14 cellular contexts compared by ENCODE assay signal in genomic region chr2:118842687-118843491, GRCh38. TPM values are rescaled to one million over a fixed set of nuclear protein-coding genes. Genes with fewer than 3 reads are reported as not detected.
DNase-seq lines count a peak whose midpoint lies in the region; ATAC-seq, FAIRE-seq and TF ChIP-seq lines count a peak whose summit lies in the region.
"Had no signal": no experiment of that assay in that cellular context is flagged by ENCODE, and none has a peak within 500 bp of the region (broad histone marks: within the 10 kb centered on the region; RNA-seq: fewer than 3 reads in every experiment).

No MANE protein-coding gene starts in this region.

- 4% methylated on average over 36 of the region's 59 CpGs for WGBS in mesenchymal stem cell

- H2AFZ ChIP-seq in mesenchymal stem cell (ENCODE audit: low read depth, low read length): no peak overlapping the region

- no peak overlapping the region for H2AK5ac ChIP-seq in mesenchymal stem cell (ENCODE audit: low read length, severe bottlenecking)

- H3K23ac ChIP-seq in mesenchymal stem cell (ENCODE audit: low read length in 2 of 2): no peak overlapping the region

- no peak overlapping the region for H3K27ac Mint-ChIP-seq in activated T-cell treated with anti-CD3 and anti-CD28 coated beads, Interleukin-2, amount 50 U/mL, for 24 hours

- H3K9me3 Mint-ChIP-seq in activated T-cell treated with anti-CD3 and anti-CD28 coated beads, Interleukin-2, amount 50 U/mL, for 24 hours: no peaks in the 10 kb centered on the region

- in situ Hi-C loops in astrocyte of the cerebellum (cut with HindIII; ENCODE audit: low sequenced_read_pairs): no loop called here

- no peak overlapping the region for H2BK12ac ChIP-seq in mesenchymal stem cell (ENCODE audit: low read length in 2 of 2)

- peaks cover 89% of the 10 kb centered on the region for H3K27me3 Mint-ChIP-seq in activated T-cell treated with anti-CD3 and anti-CD28 coated beads, Interleukin-2, amount 50 U/mL, for 24 hours

- no peak overlapping the region for H3K4me2 ChIP-seq in mesenchymal stem cell (ENCODE audit: low read length, poor library complexity, severe bottlenecking)

- H3K14ac ChIP-seq in mesenchymal stem cell (ENCODE audit: low read length in 2 of 2): no peak overlapping the region

- DNase-seq in activated T-cell treated with anti-CD3 and anti-CD28 coated beads, Interleukin-2, amount 50 U/mL, for 24 hours: no peak
- DNase-seq in activated T-cell treated with anti-CD3 and anti-CD28 coated beads, Interleukin-2, amount 50 U/mL, for 1 hour: no peak
- DNase-seq in astrocyte of the cerebellum (ENCODE audit: low read depth) (no peak), mesenchymal stem cell (no peak), H54 (ENCODE audit: insufficient read length, low spot score) (no peak), HK-2 (ENCODE audit: unreplicated experiment) (no peak)
- DNase-seq: activated naive CD4-positive, alpha-beta T cell treated with Interleukin-2 at 50 U/mL for 16 hours; NCI-H524 treated with DMSO at 0.1 percent for 48 hours; T-helper 9 cell had no signal

- no peak for TF ChIP-seq CTCF in astrocyte of the cerebellum (IDR thresholded peaks at IDR 0.05; ENCODE audit: low read depth, low read length, missing control alignments)

- H4K91ac ChIP-seq in mesenchymal stem cell (ENCODE audit: low read length): no peak overlapping the region

- H3K27me3 ChIP-seq in mesenchymal stem cell (ENCODE audit: control insufficient read depth in 1 of 2, insufficient read depth in 1 of 2, low read length in 2 of 2): peaks cover 0 to 92% of the 10 kb centered on the region in 2 experiments
- H3K27me3 ChIP-seq in stomach smooth muscle (ENCODE audit: control insufficient read depth in 1 of 2, insufficient read depth in 2 of 2, low read length in 2 of 2): peaks cover 76 to 91% of the 10 kb centered on the region in 2 donors

- peak overlapping the region; percentile 65 for H3K4me3 Mint-ChIP-seq in activated T-cell treated with anti-CD3 and anti-CD28 coated beads, Interleukin-2, amount 50 U/mL, for 24 hours

- no peak overlapping the region for H3K27ac ChIP-seq in mesenchymal stem cell (ENCODE audit: low read length, poor library complexity, severe bottlenecking)
- no peak overlapping the region for H3K27ac ChIP-seq in stomach smooth muscle (ENCODE audit: low read length)

- H2BK120ac ChIP-seq in mesenchymal stem cell (ENCODE audit: low read depth, low read length): no peak overlapping the region

- no peak for ATAC-seq in GM18498 (IDR thresholded peaks at IDR 0.05; ENCODE audit: unreplicated experiment)
- ATAC-seq: K562 had no signal

- H3K36me3 Mint-ChIP-seq in activated T-cell treated with anti-CD3 and anti-CD28 coated beads, Interleukin-2, amount 50 U/mL, for 24 hours (ENCODE audit: low read depth): no peaks in the 10 kb centered on the region

- H3K9me3 ChIP-seq in mesenchymal stem cell (ENCODE audit: control insufficient read depth, low read length) (no peaks in the 10 kb centered on the region), stomach smooth muscle (ENCODE audit: control insufficient read depth in 2 of 2, low read length in 2 of 2) (no peaks in the 10 kb centered on the region)

- no peak for FAIRE-seq in H54 (lab: Jason Lieb, UNC)
- FAIRE-seq: GM18507, K562 had no signal

- H3K9ac ChIP-seq in mesenchymal stem cell (ENCODE audit: low read length): peak overlapping the region; percentile 98
- H3K9ac ChIP-seq in stomach smooth muscle (ENCODE audit: low read length in 2 of 2): no peak overlapping the region

- H4K8ac ChIP-seq in mesenchymal stem cell (ENCODE audit: low read length): no peak overlapping the region

- H3K4me1 ChIP-seq in mesenchymal stem cell (ENCODE audit: control insufficient read depth, insufficient read depth, low read depth, low read length) (peaks cover 29% of the 10 kb centered on the region), stomach smooth muscle (ENCODE audit: control insufficient read depth, insufficient read depth, low read length) (peaks cover 14% of the 10 kb centered on the region)

- no peak overlapping the region for H3K4ac ChIP-seq in mesenchymal stem cell (ENCODE audit: low read depth in 1 of 2, low read length in 2 of 2)

- H3K36me3 ChIP-seq in mesenchymal stem cell (ENCODE audit: control insufficient read depth in 1 of 2, insufficient read depth in 2 of 2, low read depth in 1 of 2, low read length in 2 of 2) (peaks cover 0 to 33% of the 10 kb centered on the region in 2 experiments), stomach smooth muscle (ENCODE audit: control insufficient read depth in 2 of 2, insufficient read depth in 2 of 2, low read length in 2 of 2) (no peaks in the 10 kb centered on the region)

- H3K18ac ChIP-seq in mesenchymal stem cell (ENCODE audit: low read depth in 1 of 2, low read length in 2 of 2): no peak overlapping the region

- no peak overlapping the region for H2BK15ac ChIP-seq in mesenchymal stem cell (ENCODE audit: low read depth, poor library complexity, severe bottlenecking)

- TF ChIP-seq POLR2A in H54 (IDR thresholded peaks at IDR 0.05; ENCODE audit: low read depth, low read length): no peak

- no peak overlapping the region for H2BK5ac ChIP-seq in mesenchymal stem cell (ENCODE audit: low read depth, low read length, poor library complexity, severe bottlenecking)

- peak overlapping the region; percentile 48 for H3K4me3 ChIP-seq in astrocyte of the cerebellum (ENCODE audit: low read depth, low read length)
- H3K4me3 ChIP-seq in mesenchymal stem cell (ENCODE audit: insufficient read depth in 1 of 2, low read depth in 1 of 2, low read length in 2 of 2): peak overlapping the region; percentile 26 to 89
- H3K4me3 ChIP-seq in stomach smooth muscle (ENCODE audit: low read length in 2 of 2): peak overlapping the region; percentile 48 to 62
- H3K4me3 ChIP-seq: K562 had no signal

- no peaks in the 10 kb centered on the region for H3K79me1 ChIP-seq in mesenchymal stem cell (replicated peaks; ENCODE audit: low read length, poor library complexity, severe bottlenecking)

- peaks cover 37% of the 10 kb centered on the region for H3K4me1 Mint-ChIP-seq in activated T-cell treated with anti-CD3 and anti-CD28 coated beads, Interleukin-2, amount 50 U/mL, for 24 hours (ENCODE audit: low read depth)

RNA-seq across cellular contexts. Expression of gene EN1, which starts 4.6 kb away (rescaled TPM):
- not detected for polyA plus RNA-seq in mesenchymal stem cell (2013, experiment 1 of 2)
- polyA plus RNA-seq in mesenchymal stem cell (2013, experiment 2 of 2): not detected
- polyA plus RNA-seq: esophagus had no signal
